8 cellular contexts compared by ENCODE assay signal in the genomic region with DNA sequence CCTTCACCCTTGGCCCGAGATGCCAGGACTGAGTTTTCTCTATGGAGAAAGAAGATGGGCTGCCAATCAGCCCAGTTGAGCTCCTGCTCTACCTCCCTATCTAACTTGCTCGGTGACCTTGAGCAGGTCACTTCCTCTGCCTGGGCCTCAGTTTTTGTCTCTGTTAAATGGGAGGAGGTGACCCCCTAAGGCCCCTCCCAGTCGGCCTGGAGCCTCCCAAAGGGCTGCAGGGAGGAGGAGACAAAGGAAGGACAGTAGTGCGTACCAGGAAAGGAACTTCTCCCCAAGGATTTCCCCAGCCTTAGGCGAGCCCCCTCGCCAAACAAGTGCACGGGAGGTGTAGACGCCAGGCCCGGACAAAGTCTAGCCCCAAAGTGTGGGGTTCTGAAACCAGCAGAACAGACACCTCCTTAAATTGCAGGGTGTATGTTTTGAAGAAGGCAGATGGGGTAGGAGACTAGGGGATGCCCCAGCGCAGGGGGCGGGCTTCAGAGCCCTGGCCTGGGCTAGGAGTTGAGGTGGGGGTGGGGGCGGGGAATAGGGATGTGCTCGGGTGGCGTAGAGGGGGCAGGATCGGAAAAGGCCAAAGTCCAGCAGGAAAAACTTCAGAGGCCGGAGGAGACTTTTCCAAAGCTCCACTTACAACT.
DNase-seq lines count a peak whose midpoint lies in the region; ATAC-seq and TF ChIP-seq lines count a peak whose summit lies in the region.

No MANE protein-coding gene starts in this region.

- no peak for ATAC-seq in GM21528 (IDR thresholded peaks at IDR 0.05; ENCODE audit: low FRiP score, unreplicated experiment)

- H3K79me2 ChIP-seq in KMS-11 (ENCODE audit: insufficient read depth, low read depth), result peaks cover 16% of the 10 kb centered on the region; the same call in 1 of the 2 replicates

- H3K9me3 Mint-ChIP-seq in nephron, result no peaks in the 10 kb centered on the region

- no peaks in the 10 kb centered on the region for H4K20me1 ChIP-seq in KMS-11 (ENCODE audit: insufficient read depth)

- peak overlapping the region; percentile 70 for H3K4me2 ChIP-seq in KMS-11

- peaks cover 50% of the 10 kb centered on the region for H3K4me1 ChIP-seq in KMS-11 (ENCODE audit: low read depth, poor library complexity, severe bottlenecking)
- peaks cover 38 to 47% of the 10 kb centered on the region in 2 donors for H3K4me1 ChIP-seq in duodenal mucosa (ENCODE audit: control insufficient read depth in 1 of 2, insufficient read depth in 2 of 2, low read length in 2 of 2)

- TF ChIP-seq CTCF in AG09309 (IDR thresholded peaks at IDR 0.05; ENCODE audit: control insufficient read depth, insufficient read depth, low read depth, low read length, missing control alignments) (no peak), KMS-11 (conservative IDR thresholded peaks at IDR 0.05; ENCODE audit: low read depth, low read length) (no peak), nephron (IDR thresholded peaks at IDR 0.05; ENCODE audit: unreplicated experiment in 3 of 3) (no peak)

- no peaks in the 10 kb centered on the region for H3K9me3 ChIP-seq in duodenal mucosa (ENCODE audit: control insufficient read depth in 1 of 2, low read length in 2 of 2)

- H3K27ac Mint-ChIP-seq in nephron, result peak overlapping the region in 2 of 3 experiments; percentile 50 to 65

- no peaks in the 10 kb centered on the region for H3K36me3 Mint-ChIP-seq in nephron (ENCODE audit: low read depth)

- no peak overlapping the region for H2AFZ ChIP-seq in KMS-11 (ENCODE audit: low read depth)

- H3K9ac ChIP-seq in KMS-11 (peak overlapping the region; percentile 72), duodenal mucosa (ENCODE audit: low read depth in 1 of 2, low read length in 2 of 2) (peak overlapping the region; percentile 75 to 92)

- H3K27ac ChIP-seq in KMS-11, result peak overlapping the region; percentile 85; the same call in 1 of the 2 replicates
- peak overlapping the region; percentile 68 for H3K27ac ChIP-seq in duodenal mucosa (ENCODE audit: low read depth, low read length)

- peak overlapping the region; percentile 68 to 85 (median 74) for H3K4me3 Mint-ChIP-seq in nephron

- peaks cover 9% of the 10 kb centered on the region; the same call in 1 of the 2 replicates for H3K27me3 ChIP-seq in KMS-11 (ENCODE audit: insufficient read depth, low read depth)
- peaks cover 14 to 20% of the 10 kb centered on the region in 2 donors for H3K27me3 ChIP-seq in duodenal mucosa (ENCODE audit: control insufficient read depth in 1 of 2, insufficient read depth in 2 of 2, low read length in 2 of 2)

- H3K36me3 ChIP-seq in KMS-11 (ENCODE audit: insufficient read depth) (no peaks in the 10 kb centered on the region), duodenal mucosa (ENCODE audit: control insufficient read depth in 1 of 2, insufficient read depth in 2 of 2, low read length in 2 of 2) (peaks cover 6 to 8% of the 10 kb centered on the region in 2 donors)

- peak overlapping the region; percentile 58 for H3K4me3 ChIP-seq in AG09309 (ENCODE audit: control insufficient read depth, low read depth, low read length)
- no peak overlapping the region for H3K4me3 ChIP-seq in KMS-11 (IDR thresholded peaks at IDR 0.05; ENCODE audit: insufficient read depth, low read depth, low read length)
- peak overlapping the region; percentile 83 to 84 for H3K4me3 ChIP-seq in duodenal mucosa (ENCODE audit: low read depth in 1 of 2, low read length in 2 of 2)

- DNase-seq in AG09309 (ENCODE audit: low read depth), result no peak
- no peak for DNase-seq in stimulated activated CD4-positive, alpha-beta T cell treated with anti-CD3 and anti-CD28 coated beads, Interleukin-4, amount 100 ng/mL, for 4 hours
- DNase-seq in cerebellar nuclear complex (lab: John Stamatoyannopoulos, UW), result no peak
- DNase-seq in GDM1 (lab: John Stamatoyannopoulos, UW), result no peak

- peaks cover 49% of the 10 kb centered on the region for H3K27me3 Mint-ChIP-seq in nephron (ENCODE audit: low read depth)

- H3K4me1 Mint-ChIP-seq in nephron, result peaks cover 10% of the 10 kb centered on the region
